17 cellular contexts compared by ENCODE assay signal in genomic region chr14:101583006-101583708, GRCh38. TPM values are rescaled to one million over a fixed set of nuclear protein-coding genes. Genes with fewer than 3 reads are reported as not detected.
DNase-seq lines count a peak whose midpoint lies in the region; ATAC-seq, FAIRE-seq and TF ChIP-seq lines count a peak whose summit lies in the region.
"Had no signal": no experiment of that assay in that cellular context is flagged by ENCODE, and none has a peak within 500 bp of the region (broad histone marks: within the 10 kb centered on the region; RNA-seq: fewer than 3 reads in every experiment).

No MANE protein-coding gene starts in this region.

- H3K18ac ChIP-seq in H1 (ENCODE audit: extremely low read depth, low read length) = no peak overlapping the region

- CTCF ChIA-PET in H1 (lab: Charles Lee; ENCODE audit: partially characterized antibody) = interaction anchor here (0.5 to 2.1 kb wide), 6 partner anchors 7 to 1196 kb away, joined by 3 to 6 read pairs (median 3); no protein-coding TSS in a partner anchor

- H3K4me1 ChIP-seq in right atrium auricular region (no peaks in the 10 kb centered on the region), H1 (replicated peaks in 1 of 4; ENCODE audit: control insufficient read depth in 3 of 4, insufficient read depth in 4 of 4, low read length in 3 of 4) (no peaks in the 10 kb centered on the region; a peak in 1 of 7 replicates), adrenal gland (replicated peaks in 1 of 2) (no peaks in the 10 kb centered on the region)

- H3K56ac ChIP-seq in H1 (replicated peaks; ENCODE audit: insufficient read length, low read depth, low read length) = no peak overlapping the region

- no peak overlapping the region for H4K5ac ChIP-seq in H1 (ENCODE audit: insufficient read length, low read depth, low read length)

- H3K4me3 ChIP-seq in right atrium auricular region (no peak overlapping the region), H1 (ENCODE audit: extremely low read depth in 1 of 4, insufficient read depth in 2 of 4, low read depth in 3 of 4, low read length in 4 of 4) (no peak overlapping the region), adrenal gland (no peak overlapping the region)
- H3K4me3 ChIP-seq: GM23338 had no signal

- no peak overlapping the region for H2AFZ ChIP-seq in H1 (ENCODE audit: low read length)
- H2AFZ ChIP-seq: GM23338 had no signal

- no peak overlapping the region for H3K27ac Mint-ChIP-seq in activated naive CD4-positive, alpha-beta T cell treated with anti-CD3 and anti-CD28 coated beads, Interleukin-2, amount 50 U/mL, for 72 hours
- H3K27ac Mint-ChIP-seq: CD4-positive, alpha-beta T cell; GM23338; H9 had no signal

- no peak overlapping the region for H3K9ac ChIP-seq in H1 (replicated peaks in 1 of 4; ENCODE audit: extremely low read depth in 1 of 4, low read depth in 3 of 4, low read length in 3 of 4)

- H3K36me3 Mint-ChIP-seq in activated naive CD4-positive, alpha-beta T cell treated with anti-CD3 and anti-CD28 coated beads, Interleukin-2, amount 50 U/mL, for 72 hours = no peaks in the 10 kb centered on the region

- no peak overlapping the region for H4K8ac ChIP-seq in H1 (ENCODE audit: extremely low read depth, insufficient read depth, low read length)

- no peak overlapping the region for H2BK15ac ChIP-seq in H1 (ENCODE audit: low read length)

- no peak overlapping the region for H3K4ac ChIP-seq in H1 (replicated peaks; ENCODE audit: insufficient read length, low read depth, low read length)

- H2BK120ac ChIP-seq in H1 (replicated peaks; ENCODE audit: low read depth, low read length) = no peak overlapping the region

- H2BK5ac ChIP-seq in H1 (ENCODE audit: low read depth, low read length) = no peak overlapping the region

- TF ChIP-seq RAD21 in H1 (IDR thresholded peaks at IDR 0.05 in 1 of 2, conservative IDR thresholded peaks at IDR 0.05 in 1 of 2; ENCODE audit: low read depth in 2 of 2, low read length in 2 of 2) = no peak

- no peak overlapping the region for H3K23ac ChIP-seq in H1 (ENCODE audit: insufficient read length)

- no peaks in the 10 kb centered on the region for H3K79me1 ChIP-seq in H1 (ENCODE audit: low read depth, low read length)

- H3K27me3 ChIP-seq in right atrium auricular region (no peaks in the 10 kb centered on the region), H1 (replicated peaks in 1 of 4; ENCODE audit: control insufficient read depth in 3 of 4, extremely low read depth in 1 of 4, insufficient read depth in 3 of 4, low read length in 3 of 4) (no peaks in the 10 kb centered on the region), adrenal gland (no peaks in the 10 kb centered on the region)

- H2BK20ac ChIP-seq in H1 (ENCODE audit: low read length) = no peak overlapping the region

- no peak for TF ChIP-seq EP300 in H1 (IDR thresholded peaks at IDR 0.05; ENCODE audit: borderline replicate concordance in 1 of 2, low read depth in 2 of 2, low read length in 2 of 2)

- H3K36me3 ChIP-seq in right atrium auricular region (no peaks in the 10 kb centered on the region), H1 (ENCODE audit: control insufficient read depth in 2 of 4, insufficient read depth in 4 of 4, low read length in 3 of 4) (no peaks in the 10 kb centered on the region), adrenal gland (replicated peaks in 1 of 2) (no peaks in the 10 kb centered on the region)

- no peaks in the 10 kb centered on the region for H3K79me2 ChIP-seq in H1 (ENCODE audit: control insufficient read depth in 1 of 2, insufficient read depth in 2 of 2, low read length in 2 of 2)

- H4K20me1 ChIP-seq in H1 (replicated peaks in 1 of 2; ENCODE audit: control insufficient read depth in 1 of 2, insufficient read depth in 2 of 2, low read length in 2 of 2) = no peaks in the 10 kb centered on the region

- H3K27ac ChIP-seq in right atrium auricular region (no peak overlapping the region), H1 (ENCODE audit: low read depth, low read length) (no peak overlapping the region), adrenal gland (no peak overlapping the region)
- H3K27ac ChIP-seq: 22Rv1 had no signal

- no peak for TF ChIP-seq CTCF in right atrium auricular region (IDR thresholded peaks at IDR 0.05)
- no peak for TF ChIP-seq CTCF in H1 (IDR thresholded peaks at IDR 0.05; ENCODE audit: control extremely low read depth in 1 of 3, insufficient read depth in 1 of 3, low read depth in 1 of 3, low read length in 3 of 3)
- no peak for TF ChIP-seq CTCF in omental fat pad (IDR thresholded peaks at IDR 0.05)
- TF ChIP-seq CTCF in adrenal gland (IDR thresholded peaks at IDR 0.05) = no peak

- TF ChIP-seq POLR2A in H1 (IDR thresholded peaks at IDR 0.05; ENCODE audit: control extremely low read depth in 1 of 2, low read depth in 2 of 2, low read length in 2 of 2) (no peak), adrenal gland (IDR thresholded peaks at IDR 0.05) (no peak)

- no peak for ATAC-seq in Right ventricle myocardium superior (ENCODE audit: poor library complexity)
- ATAC-seq in omental fat pad (ENCODE audit: low FRiP score) = no peak
- ATAC-seq in activated naive CD4-positive, alpha-beta T cell treated with anti-CD3 and anti-CD28 coated beads, Interleukin-2, amount 50 U/mL, for 72 hours = no peak
- ATAC-seq: GM23338 had no signal

- H3K14ac ChIP-seq in H1 (ENCODE audit: insufficient read length) = no peak overlapping the region

- intact Hi-C loops in Right ventricle myocardium superior (cut with DNase I) = no loop called here
- intact Hi-C loops in adrenal gland (cut with DNase I) = no loop called here

- no peaks in the 10 kb centered on the region for H3K9me3 ChIP-seq in right atrium auricular region
- H3K9me3 ChIP-seq in H1 (ENCODE audit: insufficient read depth in 2 of 2, low read depth in 1 of 2, low read length in 1 of 2) = no peaks in the 10 kb centered on the region
- H3K9me3 ChIP-seq in adrenal gland (replicated peaks in 1 of 3) = no peaks in the 10 kb centered on the region

- H3K23me2 ChIP-seq in H1 (ENCODE audit: low read depth, low read length) = no peaks in the 10 kb centered on the region

- H2AK5ac ChIP-seq in H1 (ENCODE audit: low read depth, low read length) = 0 out of 2 replicates have a peak overlapping the region, but pooled peaks have one; percentile 39

- H3K4me2 ChIP-seq in H1 (ENCODE audit: insufficient read depth in 1 of 2, low read depth in 2 of 2, low read length in 2 of 2) = no peak overlapping the region
- H3K4me2 ChIP-seq: GM23338 had no signal

- H4K91ac ChIP-seq in H1 (replicated peaks; ENCODE audit: insufficient read length, low read length) = no peak overlapping the region

- POLR2A ChIA-PET in H1 (lab: Charles Lee; ENCODE audit: partially characterized antibody) = interaction anchor here (0.6 kb wide), 1 partner anchor 13 kb away, joined by 3 read pairs; no protein-coding TSS in a partner anchor

- no peak for FAIRE-seq in H1 (lab: Jason Lieb, UNC)
- FAIRE-seq: GM12891 had no signal

- WGBS in H1 (ENCODE audit: extremely low coverage in 1 of 2, insufficient coverage in 1 of 2, insufficient read length in 1 of 2, insufficient replicate concordance in 2 of 2, low coverage in 1 of 2, low lambda C conversion rate in 2 of 2, missing lambda C conversion rate in 1 of 2), 2 experiments = 90% methylated on average over 18 of the region's 18 CpGs; no CpG with 5 or more reads in 1 of the 2 experiments
- 83 to 91% (median 87%) methylated on average over 14 to 18 of the region's 18 CpGs for whole genome bisulfite sequencing in adrenal gland, 4 donors

- H2BK12ac ChIP-seq in H1 (ENCODE audit: low read depth, low read length) = no peak overlapping the region

- DNase-seq in Right ventricle myocardium superior (peak; percentile 27), right atrium auricular region (ENCODE audit: low spot score) (no peak), H1 (ENCODE audit: low read depth in 1 of 2, low spot score in 2 of 2) (no peak), omental fat pad (ENCODE audit: low spot score) (peak; percentile 8), D341Med (ENCODE audit: low spot score) (no peak), hepatic stellate cell (ENCODE audit: low spot score) (no peak), adrenal gland (no peak)
- no peak for DNase-seq in activated naive CD4-positive, alpha-beta T cell treated with anti-CD3 and anti-CD28 coated beads, Interleukin-2, amount 50 U/mL, for 72 hours (ENCODE audit: low spot score in 2 of 2)
- DNase-seq: Calu3, DMS79, H9, IMR-90 had no signal

- H3K9me3 Mint-ChIP-seq in activated naive CD4-positive, alpha-beta T cell treated with anti-CD3 and anti-CD28 coated beads, Interleukin-2, amount 50 U/mL, for 72 hours = no peaks in the 10 kb centered on the region
- H3K9me3 Mint-ChIP-seq: CD4-positive, alpha-beta T cell; GM23338 had no signal

TF ChIP-seq in H1, 55 proteins besides CTCF, POLR2A, EP300 and RAD21:
- TF ChIP-seq POU5F1 (IDR thresholded peaks at IDR 0.05; ENCODE audit: low read depth, low read length) (no peak), HDAC6 (IDR thresholded peaks at IDR 0.05; ENCODE audit: low read depth, low read length) (no peak), TAF1 (IDR thresholded peaks at IDR 0.05; ENCODE audit: low read depth, low read length) (no peak), KDM5A (IDR thresholded peaks at IDR 0.05; ENCODE audit: low read length) (no peak), CTBP2 (IDR thresholded peaks at IDR 0.05; ENCODE audit: borderline replicate concordance, insufficient read depth, insufficient read length, low read length) (no peak)

RNA-seq across cellular contexts. Expression of gene DIO3, which starts 21.9 kb away (rescaled TPM):
- total RNA-seq in Right ventricle myocardium superior (0.16 TPM), right atrium auricular region (under 1 TPM in 1 of 2 donors, not detected in 1; 0.55 TPM), omental fat pad (10 to 100 TPM in 1 of 4 donors, 1 to 10 TPM in 3; 4.3 to 14.2 (median 5.1) TPM), adrenal gland (1 to 10 TPM in 1 of 8 donors, under 1 TPM in 5, not detected in 2; 0.21 to 1.8 (median 0.26) TPM)
- total RNA-seq in H1 (2021; fragmentation: NEBNext Ultra II Directional; extraction: Animal tissue kit (Norgen Biotek cat#: 25700)) = 0.19 TPM in 2 replicates
- polyA plus RNA-seq in H1 (2011; rRNA removed) (0.17 and 0.33 TPM in 2 replicates), adrenal gland (under 1 TPM in 2 of 3 donors, not detected in 1; 0.16 to 0.88 TPM)
- polyA plus RNA-seq in H1 (2011; cell fraction: cytosol; rRNA removed) = 0.41 TPM
- 0.80 TPM for polyA plus RNA-seq in H1 (2011; cell fraction: nucleus; rRNA removed)
- 0.13 to 0.27 TPM (median 0.20 TPM) in 4 replicates for polyA plus RNA-seq in H1 (2012, experiment 1 of 2)
- 0.29 TPM for polyA plus RNA-seq in H1 (2012, experiment 2 of 2)
- 0.06 TPM for polyA plus RNA-seq in H1 (2013, experiment 1 of 2)
- 0.26 TPM for polyA plus RNA-seq in H1 (2013, experiment 2 of 2)
- 0.46 and 1.3 TPM in 2 replicates for polyA minus RNA-seq in H1 (2011; rRNA and poly(A)+ RNA removed)
- not detected for polyA minus RNA-seq in H1 (2011; cell fraction: cytosol; rRNA and poly(A)+ RNA removed)
- polyA minus RNA-seq in H1 (2011; cell fraction: nucleus; rRNA and poly(A)+ RNA removed) = 7.1 TPM
- total RNA-seq in activated naive CD4-positive, alpha-beta T cell treated with anti-CD3 and anti-CD28 coated beads, Interleukin-2, amount 50 U/mL, for 72 hours = not detected
- total RNA-seq: CD4-positive, alpha-beta T cell; G401; H9; IMR-90 had no signal
- polyA plus RNA-seq: IMR-90 had no signal

Comparison
In these comparisons a context has a peak if more than half of its experiments do, and no peak if none do; other contexts are left out.
1. DNase-seq: peak in Right ventricle myocardium superior (single experiment) and omental fat pad (single experiment); none in right atrium auricular region (single experiment), H1 (0 of 2), D341Med (single experiment), activated naive CD4-positive, alpha-beta T cell treated with anti-CD3 and anti-CD28 coated beads, Interleukin-2, amount 50 U/mL, for 72 hours (0 of 2), hepatic stellate cell (single experiment) and adrenal gland (0 of 7).